ENCODE assay signal across 8 cellular contexts in genomic region chr1:196400478-196401453, GRCh38.
DNase-seq lines count a peak whose midpoint lies in the region; ATAC-seq and TF ChIP-seq lines count a peak whose summit lies in the region.

No MANE protein-coding gene starts in this region.

- no peak for TF ChIP-seq POLR2A in IMR-90 (IDR thresholded peaks at IDR 0.05; ENCODE audit: low read depth, low read length)
- no peak for TF ChIP-seq POLR2A in thyroid gland (IDR thresholded peaks at IDR 0.05)
- no peak for TF ChIP-seq POLR2A in vagina (IDR thresholded peaks at IDR 0.05)

- no CpG with 5 or more reads among the region's 7 CpGs for WGBS in IMR-90 (ENCODE audit: extremely low coverage in 2 of 2, insufficient read length in 1 of 2), 2 experiments
- 72 to 75% methylated on average over 7 of the region's 7 CpGs for WGBS in thyroid gland, 2 donors

- no peak overlapping the region for H2BK15ac ChIP-seq in IMR-90 (ENCODE audit: low read depth, low read length)

- H3K9me1 ChIP-seq in IMR-90 (ENCODE audit: insufficient read depth, low read length), result no peaks in the 10 kb centered on the region

- no TSS peak for BruUV-seq in IMR-90 (replicated peaks; lab: Mats Ljungman, UMichigan)

- H3K27me3 ChIP-seq in IMR-90 (ENCODE audit: control insufficient read depth, insufficient read depth, low read length), result no peaks in the 10 kb centered on the region
- H3K27me3 ChIP-seq in thyroid gland, result no peaks in the 10 kb centered on the region
- H3K27me3 ChIP-seq in vagina, result no peaks in the 10 kb centered on the region

- TF ChIP-seq CTCF in IMR-90 (conservative IDR thresholded peaks at IDR 0.05; ENCODE audit: low read depth, low read length) (no peak), astrocyte of the spinal cord (IDR thresholded peaks at IDR 0.05; ENCODE audit: low read depth, low read length) (no peak), thyroid gland (IDR thresholded peaks at IDR 0.05) (no peak), GM20000 (IDR thresholded peaks at IDR 0.05; ENCODE audit: extremely low read depth, missing control alignments) (no peak), vagina (IDR thresholded peaks at IDR 0.05) (no peak)

- CTCF ChIA-PET in IMR-90 (lab: Yijun Ruan, JAX), result no interaction called here

- no peaks in the 10 kb centered on the region for H3K9me3 ChIP-seq in IMR-90 (ENCODE audit: control insufficient read depth, insufficient read depth, low read length)
- H3K9me3 ChIP-seq in thyroid gland, result no peaks in the 10 kb centered on the region
- no peaks in the 10 kb centered on the region for H3K9me3 ChIP-seq in vagina

- H3K23ac ChIP-seq in IMR-90 (ENCODE audit: low read depth, low read length), result no peak overlapping the region

- no peak overlapping the region for H4K8ac ChIP-seq in IMR-90 (ENCODE audit: low read depth in 2 of 2, low read length in 2 of 2)

- H3K18ac ChIP-seq in IMR-90 (ENCODE audit: low read depth, low read length), result no peak overlapping the region

- H4K5ac ChIP-seq in IMR-90 (ENCODE audit: low read depth, low read length), result no peak overlapping the region

- no peak overlapping the region for H2AK9ac ChIP-seq in IMR-90 (replicated peaks; ENCODE audit: low read depth, low read length, poor library complexity)

- H3K9ac ChIP-seq in IMR-90 (ENCODE audit: low read depth, low read length), result no peak overlapping the region

- no peaks in the 10 kb centered on the region for H3K36me3 ChIP-seq in IMR-90 (ENCODE audit: control insufficient read depth, insufficient read depth, low read length)
- H3K36me3 ChIP-seq in thyroid gland, result no peaks in the 10 kb centered on the region
- no peaks in the 10 kb centered on the region for H3K36me3 ChIP-seq in vagina

- no peak overlapping the region for H4K91ac ChIP-seq in IMR-90 (ENCODE audit: insufficient read depth, low read depth, low read length)

- peak; percentile 42 for DNase-seq in IMR-90
- peak; percentile 94 for DNase-seq in astrocyte of the spinal cord (ENCODE audit: low read depth, low spot score)
- DNase-seq in iris pigment epithelial cell (ENCODE audit: low read depth), result peak; percentile 98
- peak; percentile 15 to 29 for DNase-seq in thyroid gland
- no peak for DNase-seq in GM20000 (ENCODE audit: low spot score)
- DNase-seq in NCI-H446 treated with DMSO at 0.1 percent for 48 hours (lab: John Stamatoyannopoulos, UW), result no peak
- DNase-seq in vagina (ENCODE audit: extremely low spot score in 2 of 2), result no peak

- intact Hi-C loops in IMR-90 (cut with micrococcal nuclease), result no loop called here
- intact Hi-C loops in thyroid gland (cut with DNase I), result no loop called here
- intact Hi-C loops in vagina (cut with DNase I), result no loop called here

- H2AFZ ChIP-seq in IMR-90 (replicated peaks; ENCODE audit: low read length, poor library complexity), result no peak overlapping the region

- no peak overlapping the region for H2BK5ac ChIP-seq in IMR-90 (ENCODE audit: low read depth, low read length, poor library complexity, severe bottlenecking)

- H3K14ac ChIP-seq in IMR-90 (replicated peaks; ENCODE audit: low read depth, low read length), result no peak overlapping the region

- H2AK5ac ChIP-seq in IMR-90 (ENCODE audit: low read depth, low read length), result no peak overlapping the region

- no peak overlapping the region for H2BK120ac ChIP-seq in IMR-90 (ENCODE audit: low read depth, low read length)

- peaks cover 2% of the 10 kb centered on the region for H3K4me1 ChIP-seq in IMR-90 (ENCODE audit: control insufficient read depth, insufficient read depth, low read length)
- peaks cover 3% of the 10 kb centered on the region in 2 donors for H3K4me1 ChIP-seq in thyroid gland
- peaks cover 4% of the 10 kb centered on the region for H3K4me1 ChIP-seq in vagina

- in situ Hi-C loops in IMR-90 (cut with MboI; ENCODE audit: low sequenced_read_pairs), result no loop called here
- in situ Hi-C loops in astrocyte of the spinal cord (cut with HindIII; ENCODE audit: low sequenced_read_pairs), result no loop called here

- no peak overlapping the region for H3K4me2 ChIP-seq in IMR-90 (ENCODE audit: low read depth, low read length)

- dilution Hi-C loops in IMR-90 (cut with HindIII; ENCODE audit: low sequenced_read_pairs, unreplicated experiment), result no loop called here

- H3K4me3 ChIP-seq in IMR-90 (ENCODE audit: insufficient read depth, low read depth, low read length), result no peak overlapping the region
- no peak overlapping the region for H3K4me3 ChIP-seq in astrocyte of the spinal cord (ENCODE audit: low read depth, low read length)
- H3K4me3 ChIP-seq in thyroid gland (replicated peaks in 1 of 3), result no peak overlapping the region
- H3K4me3 ChIP-seq in vagina, result no peak overlapping the region

- H3K56ac ChIP-seq in IMR-90 (ENCODE audit: extremely low read depth, insufficient read depth, low read length), result no peak overlapping the region

- TF ChIP-seq RAD21 in IMR-90 (IDR thresholded peaks at IDR 0.05; ENCODE audit: low read length), result no peak

- ATAC-seq in IMR-90 (ENCODE audit: low read depth) (peak; percentile 44), HG03469 (IDR thresholded peaks at IDR 0.05; ENCODE audit: unreplicated experiment) (no peak)

- H3K27ac ChIP-seq in IMR-90 (ENCODE audit: insufficient read depth, low read length), result no peak overlapping the region
- H3K27ac ChIP-seq in thyroid gland, result peak overlapping the region; percentile 41 to 63 (median 54)
- H3K27ac ChIP-seq in vagina, result no peak overlapping the region

- no peaks in the 10 kb centered on the region for H3K79me1 ChIP-seq in IMR-90 (ENCODE audit: low read depth in 1 of 2, low read length in 2 of 2)

- no peak overlapping the region for H2BK20ac ChIP-seq in IMR-90 (ENCODE audit: low read depth, low read length)

- H3K4ac ChIP-seq in IMR-90 (ENCODE audit: low read depth, low read length), result no peak overlapping the region

- POLR2A ChIA-PET in IMR-90 (lab: Charles Lee; ENCODE audit: unreplicated experiment), result no interaction called here

- H4K20me1 ChIP-seq in IMR-90 (ENCODE audit: insufficient read depth, low read length), result no peaks in the 10 kb centered on the region

TF ChIP-seq in IMR-90, 13 proteins besides CTCF, POLR2A, EP300 and RAD21:
- TF ChIP-seq MAFK (IDR thresholded peaks at IDR 0.05; ENCODE audit: low read depth, low read length) (0 out of 2 replicates have a peak, but pooled peaks have one; percentile 52), RCOR1 (IDR thresholded peaks at IDR 0.05; ENCODE audit: insufficient replicate concordance, low read length) (no peak)
TF ChIP-seq in IMR-90: peak in this region for 1.

Comparison
In these comparisons a context has a peak if more than half of its experiments do, and no peak if none do; other contexts are left out.
1. DNase-seq: peak in IMR-90 (single experiment), astrocyte of the spinal cord (single experiment), iris pigment epithelial cell (single experiment) and thyroid gland (2 of 2); none in GM20000 (single experiment), NCI-H446 treated with DMSO at 0.1 percent for 48 hours (single experiment) and vagina (0 of 2).
2. H3K27ac ChIP-seq: peak in thyroid gland (3 of 3); none in IMR-90 (single experiment) and vagina (single experiment).